Comparison of ENCODE assay signal across 8 cellular contexts in genomic region chr10:17645591-17646345, GRCh38.
DNase-seq lines count a peak whose midpoint lies in the region; ATAC-seq lines count a peak whose summit lies in the region.

No MANE protein-coding gene starts in this region.

- H3K27ac ChIP-seq in epithelial cell of prostate (peak overlapping the region; percentile 96), rectal smooth muscle tissue (ENCODE audit: low read depth, low read length) (no peak overlapping the region)

- peaks cover 12% of the 10 kb centered on the region for H3K4me1 ChIP-seq in rectal smooth muscle tissue (ENCODE audit: control insufficient read depth, insufficient read depth, low read length)

- H3K27me3 ChIP-seq in rectal smooth muscle tissue (ENCODE audit: control insufficient read depth, insufficient read depth, low read length) = no peaks in the 10 kb centered on the region

- no peak overlapping the region for H3K9ac ChIP-seq in rectal smooth muscle tissue (ENCODE audit: low read length)

- DNase-seq in OCI-M1 (lab: John Stamatoyannopoulos, UW) (peak; percentile 55), epithelial cell of prostate (ENCODE audit: low read depth, low spot score) (peak; percentile 48), SW480 (ENCODE audit: low spot score) (no peak)

- H3K4me3 ChIP-seq in GM08714 (ENCODE audit: low read length) = peak overlapping the region; percentile 97
- H3K4me3 ChIP-seq in rectal smooth muscle tissue (ENCODE audit: low read length) = peak overlapping the region; percentile 20

- no peaks in the 10 kb centered on the region for H3K36me3 ChIP-seq in rectal smooth muscle tissue (ENCODE audit: control insufficient read depth, insufficient read depth, low read length)

- no peak for ATAC-seq in GM21619 (IDR thresholded peaks at IDR 0.05; ENCODE audit: unreplicated experiment)
- ATAC-seq in GM19324 (IDR thresholded peaks at IDR 0.05; ENCODE audit: low FRiP score, unreplicated experiment) = no peak
- no peak for ATAC-seq in GM18511 (IDR thresholded peaks at IDR 0.05; ENCODE audit: unreplicated experiment)
